8 cellular contexts compared by ENCODE assay signal in genomic region chr2:231786177-231786916, GRCh38. TPM values are rescaled to one million over a fixed set of nuclear protein-coding genes. Genes with fewer than 3 reads are reported as not detected.
A peak's percentile ranks its signal among the peaks of the same experiment; 100 is the strongest.
DNase-seq lines count a peak whose midpoint lies in the region; ATAC-seq and TF ChIP-seq lines count a peak whose summit lies in the region.

TSS of gene COPS7B (plus strand) at chr2:231786445. CDS start at chr2:231788571, 2,126 bp downstream.

- DNase-seq in AG08396 (ENCODE audit: low spot score) (peak; percentile 88), NCI-H510A (lab: John Stamatoyannopoulos, UW) (peak; percentile 95), choroid plexus epithelial cell (ENCODE audit: low read depth) (peak; percentile 85), kidney tubule cell (ENCODE audit: low spot score) (peak; percentile 85)
- peak; percentile 93 for DNase-seq in activated CD4-positive, alpha-beta T cell treated with anti-CD3 and anti-CD28 coated beads for 36 hours
- peak; percentile 68 to 85 (median 75) for DNase-seq in stimulated activated CD4-positive, alpha-beta T cell treated with anti-CD3 and anti-CD28 coated beads, Interleukin-1b, Interleukin-23, amount 100 ng/mL, for 24 hours (ENCODE audit: low read depth in 4 of 4, low spot score in 1 of 4)

- H3K4me3 ChIP-seq in choroid plexus epithelial cell (ENCODE audit: low read depth, low read length) = peak within 1 kb of the TSS; percentile 98

- POLR2A ChIA-PET in activated CD4-positive, alpha-beta T cell treated with anti-CD3 and anti-CD28 coated beads for 36 hours (lab: Charles Lee) = interaction anchor here (0.5 to 1.8 kb wide), 3 partner anchors 37 to 1169 kb away, joined by 3 to 4 read pairs (median 4); no protein-coding TSS in a partner anchor

- intact Hi-C loops in activated CD4-positive, alpha-beta T cell treated with anti-CD3 and anti-CD28 coated beads for 36 hours (cut with DNase I, micrococcal nuclease) = loop anchor here in 1 of 2 experiments (1.0 to 10.0 kb wide), 5 partner anchors 124 to 1298 kb away; partner anchors contain the start of gene DIS3L2

- ATAC-seq in GM19023 (IDR thresholded peaks at IDR 0.05; ENCODE audit: unreplicated experiment) (peak; percentile 64), HG03280 (IDR thresholded peaks at IDR 0.05; ENCODE audit: unreplicated experiment) (peak; percentile 60)
- peak; percentile 67 for ATAC-seq in activated CD4-positive, alpha-beta T cell treated with anti-CD3 and anti-CD28 coated beads for 36 hours

- H3K36me3 Mint-ChIP-seq in activated CD4-positive, alpha-beta T cell treated with anti-CD3 and anti-CD28 coated beads for 36 hours (ENCODE audit: low read depth) = peaks cover 10% of the 10 kb centered on the region

- no peaks in the 10 kb centered on the region for H3K27me3 Mint-ChIP-seq in activated CD4-positive, alpha-beta T cell treated with anti-CD3 and anti-CD28 coated beads for 36 hours

- peak; percentile 72 for TF ChIP-seq CTCF in choroid plexus epithelial cell (conservative IDR thresholded peaks at IDR 0.05; ENCODE audit: low read depth, low read length)

- H3K4me1 Mint-ChIP-seq in activated CD4-positive, alpha-beta T cell treated with anti-CD3 and anti-CD28 coated beads for 36 hours = peaks cover 65% of the 10 kb centered on the region

- no peaks in the 10 kb centered on the region for H3K9me3 Mint-ChIP-seq in activated CD4-positive, alpha-beta T cell treated with anti-CD3 and anti-CD28 coated beads for 36 hours (ENCODE audit: low read depth)

- H3K27ac Mint-ChIP-seq in activated CD4-positive, alpha-beta T cell treated with anti-CD3 and anti-CD28 coated beads for 36 hours = peak within 1 kb of the TSS; percentile 89

- peak within 1 kb of the TSS; percentile 93 for H3K4me3 Mint-ChIP-seq in activated CD4-positive, alpha-beta T cell treated with anti-CD3 and anti-CD28 coated beads for 36 hours

- CTCF ChIA-PET in activated CD4-positive, alpha-beta T cell treated with anti-CD3 and anti-CD28 coated beads for 36 hours (lab: Charles Lee) = interaction anchor here (0.6 to 1.7 kb wide), 7 partner anchors 10 to 1099 kb away, joined by 3 to 9 read pairs (median 5); no protein-coding TSS in a partner anchor

RNA-seq across cellular contexts. Expression of gene COPS7B, which starts in this region (rescaled TPM):
- 10 to 100 TPM; 51.8 to 53.6 TPM for total RNA-seq in activated CD4-positive, alpha-beta T cell treated with anti-CD3 and anti-CD28 coated beads for 36 hours

Comparison
In these comparisons a context has a peak if more than half of its experiments do, and no peak if none do; other contexts are left out.
1. Peak in every context shown above with its lines: DNase-seq, ATAC-seq and H3K4me3 ChIP-seq.